In genomic region chr1:182122855-182123254, GRCh38 we compare ENCODE assay signal across 22 cellular contexts.
"Had no signal": no experiment of that assay in that cellular context is flagged by ENCODE, and none has a peak within 500 bp of the region (broad histone marks: within the 10 kb centered on the region; RNA-seq: fewer than 3 reads in every experiment).

No MANE protein-coding gene starts in this region.

- H3K27me3 ChIP-seq: cardiac muscle cell, esophagus muscularis mucosa, pancreas, sigmoid colon had no signal

- H3K27me3 Mint-ChIP-seq: brain; stimulated activated naive CD8-positive, alpha-beta T cell treated with anti-CD3 and anti-CD28 coated beads, Interleukin-15, Interleukin-2, amounts not matched to agents 100 ng/mL and 50 ng/mL, for 24 hours had no signal

- DNase-seq: activated CD4-positive, alpha-beta T cell treated with anti-CD3 and anti-CD28 coated beads for 36 hours; activated CD4-positive, CD25-positive, alpha-beta regulatory T cell; activated naive CD4-positive, alpha-beta T cell; activated T-cell treated with anti-CD3 and anti-CD28 coated beads for 4 hours; activated T-cell treated with anti-CD3 and anti-CD28 coated beads, Interleukin-2, amount 50 U/mL, for 72 hours; anterior cingulate cortex; left ventricle myocardium inferior; pancreas; sigmoid colon; small intestine; stimulated activated CD4-positive, alpha-beta T cell treated with anti-CD3 and anti-CD28 coated beads, Interleukin-4, amount 100 ng/mL, for 24 hours; substantia nigra had no signal

- H3K9me3 Mint-ChIP-seq: activated naive CD4-positive, alpha-beta T cell treated with anti-CD3 and anti-CD28 coated beads, Interleukin-2, amount 50 U/mL, for 72 hours; activated T-cell treated with anti-CD3 and anti-CD28 coated beads, Interleukin-2, amount 50 U/mL, for 72 hours; stimulated activated effector memory CD8-positive, alpha-beta T cell treated with anti-CD3 and anti-CD28 coated beads, Interleukin-12 subunit alpha, Interleukin-12 subunit beta, amount 100 ng/mL, for 72 hours; stimulated activated naive CD8-positive, alpha-beta T cell treated with anti-CD3 and anti-CD28 coated beads, Interleukin-15, Interleukin-2, amounts not matched to agents 100 ng/mL and 50 ng/mL, for 24 hours had no signal

- H3K36me3 ChIP-seq: cardiac muscle cell, esophagus muscularis mucosa, left ventricle myocardium inferior, pancreas, prostate gland, sigmoid colon had no signal

- H3K9me3 ChIP-seq: esophagus muscularis mucosa, left ventricle myocardium inferior, pancreas, prostate gland, sigmoid colon had no signal

- H3K4me3 ChIP-seq: cardiac muscle cell, coronary artery, esophagus muscularis mucosa, left ventricle myocardium inferior, lung, pancreas, prostate gland, sigmoid colon had no signal

- ATAC-seq: activated CD4-positive, alpha-beta T cell treated with anti-CD3 and anti-CD28 coated beads for 36 hours; activated naive CD4-positive, alpha-beta T cell treated with anti-CD3 and anti-CD28 coated beads, Interleukin-2, amount 50 U/mL, for 72 hours; activated T-cell treated with anti-CD3 and anti-CD28 coated beads, Interleukin-2, amount 50 U/mL, for 72 hours; stimulated activated effector memory CD8-positive, alpha-beta T cell treated with anti-CD3 and anti-CD28 coated beads, Interleukin-12 subunit alpha, Interleukin-12 subunit beta, amount 100 ng/mL, for 72 hours had no signal

- H3K27ac ChIP-seq: cardiac muscle cell, coronary artery, esophagus muscularis mucosa, left ventricle myocardium inferior, prostate gland, sigmoid colon had no signal

- FAIRE-seq: frontal cortex, pancreas had no signal

- H3K36me3 Mint-ChIP-seq: activated naive CD4-positive, alpha-beta T cell treated with anti-CD3 and anti-CD28 coated beads, Interleukin-2, amount 50 U/mL, for 72 hours; brain; stimulated activated effector memory CD8-positive, alpha-beta T cell treated with anti-CD3 and anti-CD28 coated beads, Interleukin-12 subunit alpha, Interleukin-12 subunit beta, amount 100 ng/mL, for 72 hours had no signal

- H3K4me1 ChIP-seq: left ventricle myocardium inferior, sigmoid colon had no signal

- H3K27ac Mint-ChIP-seq: activated CD4-positive, alpha-beta T cell treated with anti-CD3 and anti-CD28 coated beads for 36 hours; activated naive CD4-positive, alpha-beta T cell treated with anti-CD3 and anti-CD28 coated beads, Interleukin-2, amount 50 U/mL, for 72 hours; activated T-cell treated with anti-CD3 and anti-CD28 coated beads, Interleukin-2, amount 50 U/mL, for 72 hours; stimulated activated effector memory CD8-positive, alpha-beta T cell treated with anti-CD3 and anti-CD28 coated beads, Interleukin-12 subunit alpha, Interleukin-12 subunit beta, amount 100 ng/mL, for 72 hours; stimulated activated naive CD8-positive, alpha-beta T cell treated with anti-CD3 and anti-CD28 coated beads, Interleukin-15, Interleukin-2, amounts not matched to agents 100 ng/mL and 50 ng/mL, for 24 hours had no signal

- H3K4me3 Mint-ChIP-seq: activated CD4-positive, alpha-beta T cell treated with anti-CD3 and anti-CD28 coated beads for 36 hours; activated T-cell treated with anti-CD3 and anti-CD28 coated beads, Interleukin-2, amount 50 U/mL, for 72 hours; brain; stimulated activated effector memory CD8-positive, alpha-beta T cell treated with anti-CD3 and anti-CD28 coated beads, Interleukin-12 subunit alpha, Interleukin-12 subunit beta, amount 100 ng/mL, for 72 hours; stimulated activated naive CD8-positive, alpha-beta T cell treated with anti-CD3 and anti-CD28 coated beads, Interleukin-15, Interleukin-2, amounts not matched to agents 100 ng/mL and 50 ng/mL, for 24 hours had no signal

- H3K4me1 Mint-ChIP-seq: activated CD4-positive, alpha-beta T cell treated with anti-CD3 and anti-CD28 coated beads for 36 hours; stimulated activated effector memory CD8-positive, alpha-beta T cell treated with anti-CD3 and anti-CD28 coated beads, Interleukin-12 subunit alpha, Interleukin-12 subunit beta, amount 100 ng/mL, for 72 hours had no signal
